1 cellular context compared by ENCODE assay signal in genomic region chr2:219619235-219619634, GRCh38.
TF ChIP-seq lines count a peak whose summit lies in the region.

No MANE protein-coding gene starts in this region.

TF ChIP-seq in K562, 482 proteins besides CTCF, POLR2A, EP300 and RAD21:
- TF ChIP-seq ZNF77 (CRISPR knock-in tag; IDR thresholded peaks at IDR 0.05) (no peak), CREM (IDR thresholded peaks at IDR 0.05; ENCODE audit: low read depth) (no peak), LARP7 (IDR thresholded peaks at IDR 0.05) (no peak), TCF7L2 (IDR thresholded peaks at IDR 0.05; ENCODE audit: low read depth, low read length) (no peak), ETV1 (tag; conservative IDR thresholded peaks at IDR 0.05; ENCODE audit: low read depth) (no peak), POLR2AphosphoS5 (IDR thresholded peaks at IDR 0.05; ENCODE audit: control insufficient read depth, insufficient read depth, low read depth, low read length) (no peak), SAFB2 (IDR thresholded peaks at IDR 0.05; ENCODE audit: borderline replicate concordance, low read depth, low read length, severe bottlenecking) (no peak), FOXP1 (CRISPR knock-in tag; IDR thresholded peaks at IDR 0.05) (no peak)
- TF ChIP-seq, protein P1, sequence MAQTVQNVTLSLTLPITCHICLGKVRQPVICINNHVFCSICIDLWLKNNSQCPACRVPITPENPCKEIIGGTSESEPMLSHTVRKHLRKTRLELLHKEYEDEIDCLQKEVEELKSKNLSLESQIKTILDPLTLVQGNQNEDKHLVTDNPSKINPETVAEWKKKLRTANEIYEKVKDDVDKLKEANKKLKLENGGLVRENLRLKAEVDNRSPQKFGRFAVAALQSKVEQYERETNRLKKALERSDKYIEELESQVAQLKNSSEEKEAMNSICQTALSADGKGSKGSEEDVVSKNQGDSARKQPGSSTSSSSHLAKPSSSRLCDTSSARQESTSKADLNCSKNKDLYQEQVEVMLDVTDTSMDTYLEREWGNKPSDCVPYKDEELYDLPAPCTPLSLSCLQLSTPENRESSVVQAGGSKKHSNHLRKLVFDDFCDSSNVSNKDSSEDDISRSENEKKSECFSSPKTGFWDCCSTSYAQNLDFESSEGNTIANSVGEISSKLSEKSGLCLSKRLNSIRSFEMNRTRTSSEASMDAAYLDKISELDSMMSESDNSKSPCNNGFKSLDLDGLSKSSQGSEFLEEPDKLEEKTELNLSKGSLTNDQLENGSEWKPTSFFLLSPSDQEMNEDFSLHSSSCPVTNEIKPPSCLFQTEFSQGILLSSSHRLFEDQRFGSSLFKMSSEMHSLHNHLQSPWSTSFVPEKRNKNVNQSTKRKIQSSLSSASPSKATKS (CRISPR knock-in tag; IDR thresholded peaks at IDR 0.05), result no peak
- TF ChIP-seq, protein P2, sequence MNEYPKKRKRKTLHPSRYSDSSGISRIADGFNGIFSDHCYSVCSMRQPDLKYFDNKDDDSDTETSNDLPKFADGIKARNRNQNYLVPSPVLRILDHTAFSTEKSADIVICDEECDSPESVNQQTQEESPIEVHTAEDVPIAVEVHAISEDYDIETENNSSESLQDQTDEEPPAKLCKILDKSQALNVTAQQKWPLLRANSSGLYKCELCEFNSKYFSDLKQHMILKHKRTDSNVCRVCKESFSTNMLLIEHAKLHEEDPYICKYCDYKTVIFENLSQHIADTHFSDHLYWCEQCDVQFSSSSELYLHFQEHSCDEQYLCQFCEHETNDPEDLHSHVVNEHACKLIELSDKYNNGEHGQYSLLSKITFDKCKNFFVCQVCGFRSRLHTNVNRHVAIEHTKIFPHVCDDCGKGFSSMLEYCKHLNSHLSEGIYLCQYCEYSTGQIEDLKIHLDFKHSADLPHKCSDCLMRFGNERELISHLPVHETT (CRISPR knock-in tag; conservative IDR thresholded peaks at IDR 0.05 in 1 of 2, IDR thresholded peaks at IDR 0.05 in 1 of 2), result no peak
- TF ChIP-seq, protein P3, sequence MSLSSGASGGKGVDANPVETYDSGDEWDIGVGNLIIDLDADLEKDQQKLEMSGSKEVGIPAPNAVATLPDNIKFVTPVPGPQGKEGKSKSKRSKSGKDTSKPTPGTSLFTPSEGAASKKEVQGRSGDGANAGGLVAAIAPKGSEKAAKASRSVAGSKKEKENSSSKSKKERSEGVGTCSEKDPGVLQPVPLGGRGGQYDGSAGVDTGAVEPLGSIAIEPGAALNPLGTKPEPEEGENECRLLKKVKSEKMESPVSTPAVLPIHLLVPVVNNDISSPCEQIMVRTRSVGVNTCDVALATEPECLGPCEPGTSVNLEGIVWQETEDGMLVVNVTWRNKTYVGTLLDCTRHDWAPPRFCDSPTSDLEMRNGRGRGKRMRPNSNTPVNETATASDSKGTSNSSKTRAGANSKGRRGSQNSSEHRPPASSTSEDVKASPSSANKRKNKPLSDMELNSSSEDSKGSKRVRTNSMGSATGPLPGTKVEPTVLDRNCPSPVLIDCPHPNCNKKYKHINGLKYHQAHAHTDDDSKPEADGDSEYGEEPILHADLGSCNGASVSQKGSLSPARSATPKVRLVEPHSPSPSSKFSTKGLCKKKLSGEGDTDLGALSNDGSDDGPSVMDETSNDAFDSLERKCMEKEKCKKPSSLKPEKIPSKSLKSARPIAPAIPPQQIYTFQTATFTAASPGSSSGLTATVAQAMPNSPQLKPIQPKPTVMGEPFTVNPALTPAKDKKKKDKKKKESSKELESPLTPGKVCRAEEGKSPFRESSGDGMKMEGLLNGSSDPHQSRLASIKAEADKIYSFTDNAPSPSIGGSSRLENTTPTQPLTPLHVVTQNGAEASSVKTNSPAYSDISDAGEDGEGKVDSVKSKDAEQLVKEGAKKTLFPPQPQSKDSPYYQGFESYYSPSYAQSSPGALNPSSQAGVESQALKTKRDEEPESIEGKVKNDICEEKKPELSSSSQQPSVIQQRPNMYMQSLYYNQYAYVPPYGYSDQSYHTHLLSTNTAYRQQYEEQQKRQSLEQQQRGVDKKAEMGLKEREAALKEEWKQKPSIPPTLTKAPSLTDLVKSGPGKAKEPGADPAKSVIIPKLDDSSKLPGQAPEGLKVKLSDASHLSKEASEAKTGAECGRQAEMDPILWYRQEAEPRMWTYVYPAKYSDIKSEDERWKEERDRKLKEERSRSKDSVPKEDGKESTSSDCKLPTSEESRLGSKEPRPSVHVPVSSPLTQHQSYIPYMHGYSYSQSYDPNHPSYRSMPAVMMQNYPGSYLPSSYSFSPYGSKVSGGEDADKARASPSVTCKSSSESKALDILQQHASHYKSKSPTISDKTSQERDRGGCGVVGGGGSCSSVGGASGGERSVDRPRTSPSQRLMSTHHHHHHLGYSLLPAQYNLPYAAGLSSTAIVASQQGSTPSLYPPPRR (CRISPR knock-in tag; IDR thresholded peaks at IDR 0.05; ENCODE audit: borderline replicate concordance), result no peak
- TF ChIP-seq, protein P4, sequence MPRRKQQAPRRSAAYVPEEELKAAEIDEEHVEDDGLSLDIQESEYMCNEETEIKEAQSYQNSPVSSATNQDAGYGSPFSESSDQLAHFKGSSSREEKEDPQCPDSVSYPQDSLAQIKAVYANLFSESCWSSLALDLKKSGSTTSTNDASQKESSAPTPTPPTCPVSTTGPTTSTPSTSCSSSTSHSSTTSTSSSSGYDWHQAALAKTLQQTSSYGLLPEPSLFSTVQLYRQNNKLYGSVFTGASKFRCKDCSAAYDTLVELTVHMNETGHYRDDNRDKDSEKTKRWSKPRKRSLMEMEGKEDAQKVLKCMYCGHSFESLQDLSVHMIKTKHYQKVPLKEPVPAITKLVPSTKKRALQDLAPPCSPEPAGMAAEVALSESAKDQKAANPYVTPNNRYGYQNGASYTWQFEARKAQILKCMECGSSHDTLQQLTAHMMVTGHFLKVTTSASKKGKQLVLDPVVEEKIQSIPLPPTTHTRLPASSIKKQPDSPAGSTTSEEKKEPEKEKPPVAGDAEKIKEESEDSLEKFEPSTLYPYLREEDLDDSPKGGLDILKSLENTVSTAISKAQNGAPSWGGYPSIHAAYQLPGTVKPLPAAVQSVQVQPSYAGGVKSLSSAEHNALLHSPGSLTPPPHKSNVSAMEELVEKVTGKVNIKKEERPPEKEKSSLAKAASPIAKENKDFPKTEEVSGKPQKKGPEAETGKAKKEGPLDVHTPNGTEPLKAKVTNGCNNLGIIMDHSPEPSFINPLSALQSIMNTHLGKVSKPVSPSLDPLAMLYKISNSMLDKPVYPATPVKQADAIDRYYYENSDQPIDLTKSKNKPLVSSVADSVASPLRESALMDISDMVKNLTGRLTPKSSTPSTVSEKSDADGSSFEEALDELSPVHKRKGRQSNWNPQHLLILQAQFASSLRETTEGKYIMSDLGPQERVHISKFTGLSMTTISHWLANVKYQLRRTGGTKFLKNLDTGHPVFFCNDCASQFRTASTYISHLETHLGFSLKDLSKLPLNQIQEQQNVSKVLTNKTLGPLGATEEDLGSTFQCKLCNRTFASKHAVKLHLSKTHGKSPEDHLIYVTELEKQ (CRISPR knock-in tag; IDR thresholded peaks at IDR 0.05), result no peak
